ENCODE assay signal across 8 cellular contexts in genomic region chr3:183099838-183100204, GRCh38. TPM values are rescaled to one million over a fixed set of nuclear protein-coding genes. Genes with fewer than 3 reads are reported as not detected.
A peak's percentile ranks its signal among the peaks of the same experiment; 100 is the strongest.
DNase-seq lines count a peak whose midpoint lies in the region; ATAC-seq and TF ChIP-seq lines count a peak whose summit lies in the region.

No MANE protein-coding gene starts in this region.

- peaks cover 8% of the 10 kb centered on the region for H3K4me1 ChIP-seq in effector memory CD4-positive, alpha-beta T cell (ENCODE audit: control insufficient read depth, insufficient read depth, low read length, poor library complexity, severe bottlenecking)

- peaks cover 12% of the 10 kb centered on the region for H3K36me3 Mint-ChIP-seq in progenitor cell of endocrine pancreas (ENCODE audit: insufficient read depth)

- H3K4me3 Mint-ChIP-seq in progenitor cell of endocrine pancreas (ENCODE audit: low read depth) = peak overlapping the region; percentile 96

- peaks cover 17% of the 10 kb centered on the region for H3K4me1 Mint-ChIP-seq in progenitor cell of endocrine pancreas (ENCODE audit: low read depth)

- no peak for TF ChIP-seq CTCF in GM12875 (IDR thresholded peaks at IDR 0.05; ENCODE audit: borderline replicate concordance, insufficient read depth, low read depth, low read length)
- TF ChIP-seq CTCF in progenitor cell of endocrine pancreas (IDR thresholded peaks at IDR 0.05; ENCODE audit: unreplicated experiment) = no peak

- DNase-seq in Jurkat, Clone E6-1 (ENCODE audit: low read depth, low spot score) = no peak
- no peak for DNase-seq in effector memory CD4-positive, alpha-beta T cell
- DNase-seq in progenitor cell of endocrine pancreas (ENCODE audit: low spot score, unreplicated experiment) (no peak), NCI-H2171 (lab: John Stamatoyannopoulos, UW) (no peak), DMS 273 treated with DMSO at 0.1 percent for 48 hours (lab: John Stamatoyannopoulos, UW) (no peak)
- no peak for DNase-seq in stimulated activated CD4-positive, alpha-beta T cell treated with anti-CD3 and anti-CD28 coated beads, Interleukin-4, amount 100 ng/mL, for 24 hours

- H3K4me3 ChIP-seq in GM12875 (ENCODE audit: low read depth, low read length) = peak overlapping the region; percentile 95
- H3K4me3 ChIP-seq in Jurkat, Clone E6-1 (ENCODE audit: low read length) = peak overlapping the region; percentile 95
- H3K4me3 ChIP-seq in effector memory CD4-positive, alpha-beta T cell (ENCODE audit: insufficient read depth, low read depth, low read length, poor library complexity, severe bottlenecking) = no peak overlapping the region

- no peaks in the 10 kb centered on the region for H3K36me3 ChIP-seq in effector memory CD4-positive, alpha-beta T cell (ENCODE audit: control insufficient read depth, insufficient read depth, low read length)

- no peaks in the 10 kb centered on the region for H3K9me3 ChIP-seq in effector memory CD4-positive, alpha-beta T cell (ENCODE audit: control insufficient read depth, low read length)

- H3K27me3 Mint-ChIP-seq in progenitor cell of endocrine pancreas = no peaks in the 10 kb centered on the region

- H3K27ac Mint-ChIP-seq in progenitor cell of endocrine pancreas = peak overlapping the region; percentile 99

- no peaks in the 10 kb centered on the region for H3K27me3 ChIP-seq in effector memory CD4-positive, alpha-beta T cell (replicated peaks; ENCODE audit: control insufficient read depth, insufficient read depth, low read length, poor library complexity, severe bottlenecking)

- no peak for ATAC-seq in GM18909 (IDR thresholded peaks at IDR 0.05; ENCODE audit: poor library complexity, unreplicated experiment)

- peak overlapping the region; percentile 76 for H3K27ac ChIP-seq in effector memory CD4-positive, alpha-beta T cell (ENCODE audit: insufficient read depth, low read length, poor library complexity, severe bottlenecking)

- H3K9me3 Mint-ChIP-seq in progenitor cell of endocrine pancreas (ENCODE audit: low read depth) = peaks cover 5% of the 10 kb centered on the region

RNA-seq across cellular contexts. Expression of gene MCCC1, which starts 0.5 kb away (rescaled TPM):
- polyA plus RNA-seq in Jurkat, Clone E6-1 (2012; ENCODE audit: insufficient read depth, insufficient read length) = 26.5 TPM
- 32.2 and 32.5 TPM in 2 replicates for total RNA-seq in progenitor cell of endocrine pancreas
